ENCODE assay signal across 8 cellular contexts in the genomic region with DNA sequence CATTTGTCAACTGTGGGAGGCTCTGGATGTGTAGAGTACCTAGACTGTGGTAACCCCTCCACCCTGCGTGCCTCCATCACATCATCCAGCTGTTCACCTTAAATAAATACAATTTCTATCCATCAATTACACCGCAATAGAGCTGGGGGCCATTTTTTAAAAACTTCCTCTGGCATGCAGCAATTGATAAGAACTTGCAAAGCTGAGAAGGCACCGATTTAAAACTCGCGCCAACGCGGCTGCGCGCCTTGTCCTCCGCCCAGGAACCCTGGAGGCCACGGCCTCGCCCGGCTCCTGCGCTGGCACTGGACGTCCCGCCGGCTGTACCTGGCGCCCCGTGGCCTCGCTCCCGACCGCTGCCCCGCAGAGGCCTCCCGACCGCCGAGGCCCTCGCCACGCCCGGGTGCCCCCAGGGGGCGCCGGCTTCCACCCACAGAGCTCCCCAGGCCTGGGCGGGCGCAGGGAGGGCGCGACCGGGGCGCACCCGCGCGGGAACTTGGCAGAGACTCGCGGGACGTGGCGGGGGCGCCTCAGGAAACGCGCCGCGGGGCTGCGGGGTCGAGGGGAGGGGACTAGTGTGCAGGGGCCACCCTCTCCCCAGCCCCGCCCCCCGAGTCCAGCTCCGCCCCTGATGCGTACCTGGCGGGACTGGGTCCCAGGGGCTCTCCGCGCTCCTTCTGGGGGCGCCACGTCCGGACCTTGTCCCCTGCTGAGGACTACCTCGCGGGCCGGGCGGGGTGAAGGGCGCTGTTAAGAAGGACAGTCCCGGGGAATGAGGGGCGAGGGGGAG.
DNase-seq lines count a peak whose midpoint lies in the region; ATAC-seq and TF ChIP-seq lines count a peak whose summit lies in the region.

No MANE protein-coding gene starts in this region.

- TF ChIP-seq CTCF in WI38 (IDR thresholded peaks at IDR 0.05; ENCODE audit: low read depth, low read length): peak; percentile 24; the same call in 1 of the 2 replicates
- peak; percentile 45 for TF ChIP-seq CTCF in neural crest cell (conservative IDR thresholded peaks at IDR 0.05)
- no peak for TF ChIP-seq CTCF in Caco-2 (IDR thresholded peaks at IDR 0.05; ENCODE audit: insufficient read depth in 1 of 2, low read depth in 1 of 2, low read length in 1 of 2, severe bottlenecking in 1 of 2, unreplicated experiment in 1 of 2)

- CTCF ChIA-PET in CD4-positive, alpha-beta memory T cell (lab: Charles Lee; ENCODE audit: partially characterized antibody): interaction anchor here (0.9 to 1.2 kb wide), 2 partner anchors 9 to 84 kb away, joined by 3 to 4 read pairs; no protein-coding TSS in a partner anchor
- CTCF ChIA-PET in Caco-2 (lab: Charles Lee): interaction anchor here (0.6 kb wide), 1 partner anchor 434 kb away, joined by 3 read pairs; no protein-coding TSS in a partner anchor

- H3K36me3 ChIP-seq in CD4-positive, alpha-beta memory T cell (ENCODE audit: insufficient read depth, low read length): no peaks in the 10 kb centered on the region
- H3K36me3 ChIP-seq in Caco-2 (ENCODE audit: control insufficient read depth, insufficient read depth, low read length): no peaks in the 10 kb centered on the region
- no peaks in the 10 kb centered on the region for H3K36me3 ChIP-seq in SJCRH30

- H3K4me1 Mint-ChIP-seq in CD4-positive, alpha-beta memory T cell: peaks cover 6 to 11% (median 10%) of the 10 kb centered on the region in 4 donors
- H3K4me1 Mint-ChIP-seq in neural crest cell: peaks cover 13% of the 10 kb centered on the region
- peaks cover 28% of the 10 kb centered on the region for H3K4me1 Mint-ChIP-seq in Caco-2 (ENCODE audit: low read depth, unreplicated experiment)

- intact Hi-C loops in CD4-positive, alpha-beta memory T cell (cut with micrococcal nuclease): no loop called here
- intact Hi-C loops in Caco-2 (cut with micrococcal nuclease; ENCODE audit: unreplicated experiment): loop anchor here (5.0 kb wide), 2 partner anchors 47 to 62 kb away; no protein-coding TSS in a partner anchor

- H3K9me3 ChIP-seq in CD4-positive, alpha-beta memory T cell (ENCODE audit: control insufficient read depth in 1 of 2, low read length in 2 of 2): no peaks in the 10 kb centered on the region
- H3K9me3 ChIP-seq in Caco-2 (peaks cover 10% of the 10 kb centered on the region; the same call in 1 of the 2 replicates), SJCRH30 (replicated peaks) (peaks cover 8% of the 10 kb centered on the region; the same call in 1 of the 2 replicates)

- peaks cover 33 to 46% of the 10 kb centered on the region in 2 donors for H3K27me3 Mint-ChIP-seq in CD4-positive, alpha-beta memory T cell
- peaks cover 70% of the 10 kb centered on the region for H3K27me3 Mint-ChIP-seq in neural crest cell (ENCODE audit: low read depth)
- H3K27me3 Mint-ChIP-seq in Caco-2 (ENCODE audit: insufficient read depth, unreplicated experiment): no peaks in the 10 kb centered on the region

- no peak overlapping the region for H3K27ac Mint-ChIP-seq in CD4-positive, alpha-beta memory T cell
- H3K27ac Mint-ChIP-seq in neural crest cell (ENCODE audit: unreplicated experiment): no peak overlapping the region
- H3K27ac Mint-ChIP-seq in Caco-2 (ENCODE audit: unreplicated experiment): no peak overlapping the region

- H3K9me3 Mint-ChIP-seq in CD4-positive, alpha-beta memory T cell: peaks cover 0 to 3% (median 0%) of the 10 kb centered on the region in 8 donors
- peaks cover 4% of the 10 kb centered on the region for H3K9me3 Mint-ChIP-seq in neural crest cell
- H3K9me3 Mint-ChIP-seq in Caco-2 (ENCODE audit: unreplicated experiment): peaks cover 29% of the 10 kb centered on the region

- H3K4me1 ChIP-seq in CD4-positive, alpha-beta memory T cell (ENCODE audit: insufficient read depth, low read length): no peaks in the 10 kb centered on the region
- peaks cover 34% of the 10 kb centered on the region for H3K4me1 ChIP-seq in Caco-2
- peaks cover 21% of the 10 kb centered on the region for H3K4me1 ChIP-seq in SJCRH30

- H3K4me3 ChIP-seq in CD4-positive, alpha-beta memory T cell (ENCODE audit: low read length in 2 of 2): no peak overlapping the region
- H3K4me3 ChIP-seq in WI38 (ENCODE audit: low read depth, low read length) (no peak overlapping the region), Caco-2 (ENCODE audit: low read depth, low read length) (no peak overlapping the region), SJCRH30 (no peak overlapping the region)

- H3K4me3 Mint-ChIP-seq in CD4-positive, alpha-beta memory T cell: peak overlapping the region in 7 of 8 donors; percentile 11 to 57 (median 47)
- H3K4me3 Mint-ChIP-seq in neural crest cell: peak overlapping the region; percentile 47
- H3K4me3 Mint-ChIP-seq in Caco-2 (ENCODE audit: unreplicated experiment): no peak overlapping the region

- POLR2A ChIA-PET in CD4-positive, alpha-beta memory T cell (lab: Charles Lee; ENCODE audit: partially characterized antibody): no interaction called here
- POLR2A ChIA-PET in Caco-2 (lab: Charles Lee): no interaction called here

- no peaks in the 10 kb centered on the region for H3K36me3 Mint-ChIP-seq in CD4-positive, alpha-beta memory T cell
- H3K36me3 Mint-ChIP-seq in neural crest cell (ENCODE audit: low read depth) (no peaks in the 10 kb centered on the region), Caco-2 (ENCODE audit: insufficient read depth, unreplicated experiment) (peaks cover 31% of the 10 kb centered on the region)

- BruUV-seq in Caco-2 (replicated peaks; lab: Mats Ljungman, UMichigan): no TSS peak

- no peaks in the 10 kb centered on the region for H3K27me3 ChIP-seq in CD4-positive, alpha-beta memory T cell (ENCODE audit: insufficient read depth, low read length)
- H3K27me3 ChIP-seq in Caco-2 (replicated peaks; ENCODE audit: control insufficient read depth, insufficient read depth, low read length) (no peaks in the 10 kb centered on the region), SJCRH30 (no peaks in the 10 kb centered on the region)

- no peak overlapping the region for H3K27ac ChIP-seq in CD4-positive, alpha-beta memory T cell (ENCODE audit: low read depth, low read length)
- H3K27ac ChIP-seq in SJCRH30: no peak overlapping the region

- peak in 3 of 5 donors; percentile 4 to 38 (median 22) for DNase-seq in CD4-positive, alpha-beta memory T cell
- DNase-seq in neural crest cell (ENCODE audit: low read depth, low spot score) (peak; percentile 18), HT-29 (ENCODE audit: low spot score) (no peak), Caco-2 (no peak), SJCRH30 (no peak)

- peak; percentile 27 for ATAC-seq in esophagus mucosa
- no peak for ATAC-seq in HG02852 (IDR thresholded peaks at IDR 0.05; ENCODE audit: unreplicated experiment)

Comparison
In these comparisons a context has a peak if more than half of its experiments do, and no peak if none do; other contexts are left out.
1. DNase-seq: peak in CD4-positive, alpha-beta memory T cell (3 of 5) and neural crest cell (single experiment); none in HT-29 (single experiment), Caco-2 (0 of 2) and SJCRH30 (0 of 2).
2. CTCF ChIP-seq: peak in WI38 (single experiment) and neural crest cell (single experiment); none in Caco-2 (0 of 2).